Comparison of ENCODE assay signal across 14 cellular contexts in the genomic region with DNA sequence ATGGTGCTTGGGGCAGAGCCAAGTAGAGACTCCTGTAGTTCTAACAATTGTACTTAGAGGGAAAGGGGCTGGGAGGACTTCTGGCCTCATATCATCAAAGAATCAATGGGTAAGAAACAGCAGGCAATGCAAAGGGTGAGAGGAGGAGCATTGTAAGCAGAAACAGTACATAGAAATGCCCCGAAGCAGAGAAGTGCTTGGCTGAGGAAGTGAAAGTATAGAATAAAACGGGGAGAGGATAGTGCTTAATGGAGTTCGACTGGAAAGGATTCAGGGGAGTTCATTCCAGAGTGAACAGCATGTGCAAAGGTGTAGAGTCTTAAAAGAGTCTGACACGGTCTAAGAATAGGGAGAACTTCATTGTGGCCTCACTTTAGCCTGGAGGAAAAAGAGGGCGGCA.
DNase-seq lines count a peak whose midpoint lies in the region; ATAC-seq and TF ChIP-seq lines count a peak whose summit lies in the region.
"Had no signal": no experiment of that assay in that cellular context is flagged by ENCODE, and none has a peak within 500 bp of the region (broad histone marks: within the 10 kb centered on the region; RNA-seq: fewer than 3 reads in every experiment).

No MANE protein-coding gene starts in this region.

- H3K4me3 ChIP-seq in DOHH2 (ENCODE audit: low read length): peak overlapping the region; percentile 41
- H3K4me3 ChIP-seq in osteoblast (ENCODE audit: insufficient read depth, low read length): no peak overlapping the region
- no peak overlapping the region for H3K4me3 ChIP-seq in ovary
- H3K4me3 ChIP-seq: lung, pancreas had no signal

- peaks cover 26% of the 10 kb centered on the region for H3F3A ChIP-seq in DOHH2 (ENCODE audit: control insufficient read depth, insufficient read depth)

- TF ChIP-seq CTCF in DOHH2 (IDR thresholded peaks at IDR 0.05; ENCODE audit: low read depth, low read length, poor library complexity, severe bottlenecking) (no peak), activated B cell treated with CpG ODN at 0.5 μM for 24 hours (IDR thresholded peaks at IDR 0.05) (no peak), osteoblast (IDR thresholded peaks at IDR 0.05; ENCODE audit: extremely low read depth, low read depth, low read length) (no peak), ovary (IDR thresholded peaks at IDR 0.05) (no peak)

- DNase-seq in activated B cell treated with CpG ODN at 0.5 μM for 24 hours (no peak), osteoblast (ENCODE audit: insufficient read length, low spot score, missing footprints) (no peak), occipital lobe (lab: John Stamatoyannopoulos, UW) (no peak), ovary (no peak)
- no peak for DNase-seq in activated naive CD4-positive, alpha-beta T cell treated with anti-CD3 and anti-CD28 coated beads, Interleukin-2, amount 50 U/mL, for 16 hours
- DNase-seq in activated naive CD4-positive, alpha-beta T cell treated with anti-CD3 and anti-CD28 coated beads for 36 hours: no peak
- DNase-seq: H9, NCI-H1436 treated with DMSO at 0.1 percent for 48 hours, NCI-H524, pancreas had no signal

- H3K4me1 ChIP-seq in DOHH2 (ENCODE audit: control insufficient read depth, low read length): peaks cover 78% of the 10 kb centered on the region
- peaks cover 22% of the 10 kb centered on the region for H3K4me1 ChIP-seq in osteoblast (ENCODE audit: insufficient read depth, low read length)
- H3K4me1 ChIP-seq in ovary (ENCODE audit: insufficient read depth): peaks cover 17% of the 10 kb centered on the region

- H2AFZ ChIP-seq in osteoblast (ENCODE audit: low read length): peak overlapping the region; percentile 36

- no peak for TF ChIP-seq POLR2A in ovary (IDR thresholded peaks at IDR 0.05)

- POLR2A ChIA-PET in activated B cell treated with CpG ODN at 0.5 μM for 24 hours (lab: Charles Lee): no interaction called here

- H3K4me2 ChIP-seq in DOHH2 (ENCODE audit: low read length) (peak overlapping the region; percentile 57), osteoblast (ENCODE audit: insufficient read depth, low read length) (no peak overlapping the region)

- no peaks in the 10 kb centered on the region for H3K79me2 ChIP-seq in DOHH2 (ENCODE audit: control insufficient read depth, low read length)
- no peaks in the 10 kb centered on the region for H3K79me2 ChIP-seq in osteoblast (ENCODE audit: insufficient read depth, low read length)

- H3K4me1 Mint-ChIP-seq in activated B cell treated with CpG ODN at 0.5 μM for 24 hours: peaks cover 8% of the 10 kb centered on the region
- no peaks in the 10 kb centered on the region for H3K4me1 Mint-ChIP-seq in activated naive CD4-positive, alpha-beta T cell treated with anti-CD3 and anti-CD28 coated beads for 36 hours (ENCODE audit: low read depth)

- H3K27me3 ChIP-seq in DOHH2 (ENCODE audit: control insufficient read depth, low read length) (no peaks in the 10 kb centered on the region), osteoblast (ENCODE audit: insufficient read depth, low read length) (no peaks in the 10 kb centered on the region), ovary (no peaks in the 10 kb centered on the region)
- H3K27me3 ChIP-seq: pancreas had no signal

- 86 to 90% (median 88%) methylated on average over 5 of the region's 5 CpGs for WGBS in ovary, 3 donors

- no peaks in the 10 kb centered on the region for H3K9me3 ChIP-seq in DOHH2 (ENCODE audit: control insufficient read depth, insufficient read depth, low read length)
- H3K9me3 ChIP-seq in osteoblast (ENCODE audit: low read depth, low read length): no peaks in the 10 kb centered on the region
- no peaks in the 10 kb centered on the region for H3K9me3 ChIP-seq in ovary
- H3K9me3 ChIP-seq: pancreas had no signal

- H3K9me2 ChIP-seq in DOHH2 (replicated peaks; ENCODE audit: control insufficient read depth, low read length): no peaks in the 10 kb centered on the region

- no peaks in the 10 kb centered on the region for H3K27me3 Mint-ChIP-seq in activated B cell treated with CpG ODN at 0.5 μM for 24 hours
- no peaks in the 10 kb centered on the region for H3K27me3 Mint-ChIP-seq in activated naive CD4-positive, alpha-beta T cell treated with anti-CD3 and anti-CD28 coated beads for 36 hours (ENCODE audit: low read depth)

- peak overlapping the region; percentile 13 for H3K4me3 Mint-ChIP-seq in activated B cell treated with CpG ODN at 0.5 μM for 24 hours
- H3K4me3 Mint-ChIP-seq in activated naive CD4-positive, alpha-beta T cell treated with anti-CD3 and anti-CD28 coated beads for 36 hours: no peak overlapping the region
- H3K4me3 Mint-ChIP-seq: H9 had no signal

- H3K27ac Mint-ChIP-seq in activated B cell treated with CpG ODN at 0.5 μM for 24 hours: no peak overlapping the region
- no peak overlapping the region for H3K27ac Mint-ChIP-seq in activated naive CD4-positive, alpha-beta T cell treated with anti-CD3 and anti-CD28 coated beads for 36 hours
- H3K27ac Mint-ChIP-seq: activated naive CD4-positive, alpha-beta T cell treated with anti-CD3 and anti-CD28 coated beads, Interleukin-2, amount 50 U/mL, for 72 hours; H9 had no signal

- H4K20me1 ChIP-seq in DOHH2 (ENCODE audit: control insufficient read depth, insufficient read depth, low read depth, low read length) (no peaks in the 10 kb centered on the region), osteoblast (ENCODE audit: insufficient read depth, low read length) (no peaks in the 10 kb centered on the region)

- CTCF ChIA-PET in activated B cell treated with CpG ODN at 0.5 μM for 24 hours (lab: Charles Lee): no interaction called here
- CTCF ChIA-PET in activated naive CD4-positive, alpha-beta T cell treated with anti-CD3 and anti-CD28 coated beads for 36 hours (lab: Charles Lee): no interaction called here

- H3K36me3 Mint-ChIP-seq in activated B cell treated with CpG ODN at 0.5 μM for 24 hours (ENCODE audit: low read depth): no peaks in the 10 kb centered on the region
- no peaks in the 10 kb centered on the region for H3K36me3 Mint-ChIP-seq in activated naive CD4-positive, alpha-beta T cell treated with anti-CD3 and anti-CD28 coated beads for 36 hours (ENCODE audit: low read depth)
- H3K36me3 Mint-ChIP-seq: activated naive CD4-positive, alpha-beta T cell treated with anti-CD3 and anti-CD28 coated beads, Interleukin-2, amount 50 U/mL, for 72 hours had no signal

- ATAC-seq in HG02884 (IDR thresholded peaks at IDR 0.05; ENCODE audit: unreplicated experiment) (peak; percentile 55), activated B cell treated with CpG ODN at 0.5 μM for 24 hours (ENCODE audit: low read depth) (no peak)
- ATAC-seq: activated naive CD4-positive, alpha-beta T cell treated with anti-CD3 and anti-CD28 coated beads, Interleukin-2, amount 50 U/mL, for 72 hours; pancreas had no signal

- intact Hi-C loops in activated B cell treated with CpG ODN at 0.5 μM for 24 hours (cut with micrococcal nuclease) (no loop called here), ovary (cut with DNase I) (loop anchor here in 1 of 4 donors (10.0 kb wide), 1 partner anchor 223 kb away; the partner anchor contains the start of gene USP53)
- intact Hi-C loops in activated naive CD4-positive, alpha-beta T cell treated with anti-CD3 and anti-CD28 coated beads for 36 hours (cut with micrococcal nuclease): no loop called here

- H3K9me3 Mint-ChIP-seq in activated B cell treated with CpG ODN at 0.5 μM for 24 hours: no peaks in the 10 kb centered on the region
- H3K9me3 Mint-ChIP-seq in activated naive CD4-positive, alpha-beta T cell treated with anti-CD3 and anti-CD28 coated beads for 36 hours: no peaks in the 10 kb centered on the region
- H3K9me3 Mint-ChIP-seq: activated naive CD4-positive, alpha-beta T cell treated with anti-CD3 and anti-CD28 coated beads, Interleukin-2, amount 50 U/mL, for 72 hours; H9 had no signal

- TF ChIP-seq EP300 in ovary (IDR thresholded peaks at IDR 0.05): no peak

- H3K27ac ChIP-seq in DOHH2 (ENCODE audit: low read depth, low read length) (peak overlapping the region; percentile 92), osteoblast (ENCODE audit: low read depth, low read length) (no peak overlapping the region), ovary (no peak overlapping the region)
- H3K27ac ChIP-seq: pancreas had no signal

- H3K36me3 ChIP-seq in DOHH2 (ENCODE audit: control insufficient read depth, low read length): peaks cover 4% of the 10 kb centered on the region; the same call in 1 of the 2 replicates
- no peaks in the 10 kb centered on the region for H3K36me3 ChIP-seq in osteoblast (ENCODE audit: insufficient read depth, low read length)
- H3K36me3 ChIP-seq in ovary: no peaks in the 10 kb centered on the region
- H3K36me3 ChIP-seq: pancreas had no signal
